In the genomic region with DNA sequence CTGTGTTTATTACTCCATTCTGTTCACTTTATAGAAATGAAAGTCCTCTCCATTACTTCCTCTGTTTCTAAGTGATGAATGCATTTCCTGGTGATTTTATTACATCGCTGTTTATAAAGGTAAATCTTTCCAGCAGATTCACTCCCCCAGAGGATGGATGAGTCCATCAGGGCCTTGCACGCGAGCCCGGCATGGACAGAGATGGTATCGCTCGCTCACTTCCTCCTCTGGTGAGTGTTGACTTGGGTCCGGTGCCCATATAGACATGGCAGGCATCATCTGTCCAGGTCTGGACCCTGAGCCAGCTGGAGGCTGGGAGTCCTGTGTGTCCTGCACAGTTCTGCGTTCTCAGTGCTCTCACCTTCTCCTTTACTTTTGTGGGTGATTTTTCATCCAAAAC, we compare ENCODE assay signal across 32 cellular contexts.
"Had no signal": no experiment of that assay in that cellular context is flagged by ENCODE, and none has a peak within 500 bp of the region (broad histone marks: within the 10 kb centered on the region; RNA-seq: fewer than 3 reads in every experiment).

No MANE protein-coding gene starts in this region.

- H3K4me1 Mint-ChIP-seq: activated CD4-positive, alpha-beta T cell treated with anti-CD3 and anti-CD28 coated beads for 36 hours; activated CD4-positive, alpha-beta T cell treated with anti-CD3 and anti-CD28 coated beads, Interleukin-2, amount 10 ng/mL, durations not matched to agents 7 days and 5 days; activated naive CD4-positive, alpha-beta T cell treated with anti-CD3 and anti-CD28 coated beads, Interleukin-2, amount 50 U/mL, for 24 hours; activated naive CD8-positive, alpha-beta T cell treated with anti-CD3 and anti-CD28 coated beads, Interleukin-2, amount 10 ng/mL, durations not matched to agents 7 days and 5 days had no signal

- DNase-seq: activated CD4-positive, alpha-beta T cell treated with anti-CD3 and anti-CD28 coated beads for 36 hours; activated CD4-positive, alpha-beta T cell treated with anti-CD3 and anti-CD28 coated beads, Interleukin-2, amount 10 ng/mL, durations not matched to agents 7 days and 5 days; activated CD4-positive, alpha-beta T cell treated with anti-CD3 and anti-CD28 coated beads, Interleukin-2, amount 50 U/mL, for 48 hours; activated CD8-positive, alpha-beta T cell treated with anti-CD3 and anti-CD28 coated beads, Interleukin-2, amount 10 ng/mL, durations not matched to agents 7 days and 5 days; activated gamma-delta T cell; activated naive CD4-positive, alpha-beta T cell treated with Interleukin-2 at 50 U/mL for 16 hours; activated naive CD8-positive, alpha-beta T cell treated with anti-CD3 and anti-CD28 coated beads, Interleukin-2, amount 10 ng/mL, durations not matched to agents 7 days and 5 days; activated T-cell treated with anti-CD3 and anti-CD28 coated beads, Interleukin-2, amount 50 U/mL, for 24 hours; Kasumi-1; KG1; MM.1S; MV-4-11; NCI-H1092 treated with DMSO at 0.1 percent for 48 hours; NCI-H1417; NCI-H146; NCI-H187; NCI-H2081 treated with DMSO at 0.1 percent for 48 hours; NCI-H345; NCI-H524 treated with DMSO at 0.1 percent for 48 hours; Peyer's patch; RPMI8226; SHP77 treated with DMSO at 0.1 percent for 48 hours; SK-N-SH had no signal

- H3K27ac ChIP-seq: ascending aorta, cardiac muscle cell, Peyer's patch, SJSA1 had no signal

- H3K9me2 ChIP-seq: SK-N-SH had no signal

- H3K4me3 Mint-ChIP-seq: activated CD4-positive, alpha-beta T cell treated with anti-CD3 and anti-CD28 coated beads for 36 hours; activated CD4-positive, alpha-beta T cell treated with anti-CD3 and anti-CD28 coated beads, Interleukin-2, amount 10 ng/mL, durations not matched to agents 7 days and 5 days; activated CD8-positive, alpha-beta T cell treated with anti-CD3 and anti-CD28 coated beads, Interleukin-2, amount 10 ng/mL, durations not matched to agents 7 days and 5 days; activated naive CD4-positive, alpha-beta T cell treated with anti-CD3 and anti-CD28 coated beads, Interleukin-2, amount 50 U/mL, for 24 hours; activated naive CD8-positive, alpha-beta T cell treated with anti-CD3 and anti-CD28 coated beads, Interleukin-2, amount 10 ng/mL, durations not matched to agents 7 days and 5 days; activated T-cell treated with anti-CD3 and anti-CD28 coated beads, Interleukin-2, amount 50 U/mL, for 24 hours; T-helper 1 cell treated with Interleukin-12 subunit alpha and Interleukin-12 subunit beta and Interleukin-4 antibody, amounts not matched to agents 30 μg/mL and 1 μg/mL, for 36 hours; T-helper 2 cell treated with Interferon-gamma antibody and Interleukin-4, amounts not matched to agents 5 μg/mL and 100 μg/mL, for 36 hours; WTC11 had no signal

- H3K4me3 ChIP-seq: ascending aorta, cardiac muscle cell, Peyer's patch, SJSA1 had no signal

- H3K27me3 ChIP-seq: ascending aorta, cardiac muscle cell, Peyer's patch, SJSA1 had no signal

- H3K9me3 ChIP-seq: ascending aorta, Peyer's patch, SK-N-SH had no signal

- H3K27ac Mint-ChIP-seq: activated CD4-positive, alpha-beta T cell treated with anti-CD3 and anti-CD28 coated beads for 36 hours; activated CD4-positive, alpha-beta T cell treated with anti-CD3 and anti-CD28 coated beads, Interleukin-2, amount 10 ng/mL, durations not matched to agents 7 days and 5 days; activated CD8-positive, alpha-beta T cell treated with anti-CD3 and anti-CD28 coated beads, Interleukin-2, amount 10 ng/mL, durations not matched to agents 7 days and 5 days; activated naive CD4-positive, alpha-beta T cell treated with anti-CD3 and anti-CD28 coated beads, Interleukin-2, amount 50 U/mL, for 24 hours; activated naive CD8-positive, alpha-beta T cell treated with anti-CD3 and anti-CD28 coated beads, Interleukin-2, amount 10 ng/mL, durations not matched to agents 7 days and 5 days; activated T-cell treated with anti-CD3 and anti-CD28 coated beads, Interleukin-2, amount 50 U/mL, for 24 hours; activated T-helper 2 cell treated with anti-CD3 and anti-CD28 coated beads, Interferon-gamma antibody, Interleukin-2, Interleukin-4, amounts not matched to agents 10 μg/mL and 5 μg/mL and 100 μg/mL, durations not matched to agents 14 hours and 24 hours and 36 hours; T-helper 1 cell treated with Interleukin-12 subunit alpha and Interleukin-12 subunit beta and Interleukin-4 antibody, amounts not matched to agents 30 μg/mL and 1 μg/mL, for 36 hours; T-helper 2 cell treated with Interferon-gamma antibody and Interleukin-4, amounts not matched to agents 5 μg/mL and 100 μg/mL, for 36 hours; WTC11 had no signal

- ATAC-seq: activated CD4-positive, alpha-beta T cell treated with anti-CD3 and anti-CD28 coated beads for 36 hours; activated CD4-positive, CD25-positive, alpha-beta regulatory T cell treated with anti-CD3 and anti-CD28 coated beads, Interleukin-2, amount 50 U/mL, for 24 hours; activated CD8-positive, alpha-beta T cell treated with anti-CD3 and anti-CD28 coated beads, Interleukin-2, amount 10 ng/mL, durations not matched to agents 7 days and 5 days; WTC11 had no signal

- H3K4me2 ChIP-seq: SK-N-SH had no signal

- H3K36me3 Mint-ChIP-seq: activated naive CD4-positive, alpha-beta T cell treated with anti-CD3 and anti-CD28 coated beads, Interleukin-2, amount 50 U/mL, for 24 hours; activated naive CD8-positive, alpha-beta T cell treated with anti-CD3 and anti-CD28 coated beads, Interleukin-2, amount 10 ng/mL, durations not matched to agents 7 days and 5 days had no signal

- H3K4me1 ChIP-seq: ascending aorta, Peyer's patch, SJSA1 had no signal

- H3K9me3 Mint-ChIP-seq: activated CD4-positive, alpha-beta T cell treated with anti-CD3 and anti-CD28 coated beads, Interleukin-2, amount 10 ng/mL, durations not matched to agents 7 days and 5 days; activated naive CD4-positive, alpha-beta T cell treated with anti-CD3 and anti-CD28 coated beads, Interleukin-2, amount 50 U/mL, for 24 hours; activated naive CD8-positive, alpha-beta T cell treated with anti-CD3 and anti-CD28 coated beads, Interleukin-2, amount 10 ng/mL, durations not matched to agents 7 days and 5 days; activated T-cell treated with anti-CD3 and anti-CD28 coated beads, Interleukin-2, amount 50 U/mL, for 24 hours; activated T-helper 2 cell treated with anti-CD3 and anti-CD28 coated beads, Interferon-gamma antibody, Interleukin-2, Interleukin-4, amounts not matched to agents 10 μg/mL and 5 μg/mL and 100 μg/mL, durations not matched to agents 14 hours and 24 hours and 36 hours; T-helper 1 cell treated with Interleukin-12 subunit alpha and Interleukin-12 subunit beta and Interleukin-4 antibody, amounts not matched to agents 30 μg/mL and 1 μg/mL, for 36 hours; T-helper 2 cell treated with Interferon-gamma antibody and Interleukin-4, amounts not matched to agents 5 μg/mL and 100 μg/mL, for 36 hours had no signal

- H3K36me3 ChIP-seq: ascending aorta, cardiac muscle cell, Peyer's patch, SJSA1 had no signal

- H3K9ac ChIP-seq: SK-N-SH had no signal

- H3K27me3 Mint-ChIP-seq: activated CD4-positive, alpha-beta T cell treated with anti-CD3 and anti-CD28 coated beads for 36 hours; activated CD4-positive, alpha-beta T cell treated with anti-CD3 and anti-CD28 coated beads, Interleukin-2, amount 10 ng/mL, durations not matched to agents 7 days and 5 days; activated naive CD4-positive, alpha-beta T cell treated with anti-CD3 and anti-CD28 coated beads, Interleukin-2, amount 50 U/mL, for 24 hours had no signal
